11 cellular contexts compared by ENCODE assay signal in the genomic region with DNA sequence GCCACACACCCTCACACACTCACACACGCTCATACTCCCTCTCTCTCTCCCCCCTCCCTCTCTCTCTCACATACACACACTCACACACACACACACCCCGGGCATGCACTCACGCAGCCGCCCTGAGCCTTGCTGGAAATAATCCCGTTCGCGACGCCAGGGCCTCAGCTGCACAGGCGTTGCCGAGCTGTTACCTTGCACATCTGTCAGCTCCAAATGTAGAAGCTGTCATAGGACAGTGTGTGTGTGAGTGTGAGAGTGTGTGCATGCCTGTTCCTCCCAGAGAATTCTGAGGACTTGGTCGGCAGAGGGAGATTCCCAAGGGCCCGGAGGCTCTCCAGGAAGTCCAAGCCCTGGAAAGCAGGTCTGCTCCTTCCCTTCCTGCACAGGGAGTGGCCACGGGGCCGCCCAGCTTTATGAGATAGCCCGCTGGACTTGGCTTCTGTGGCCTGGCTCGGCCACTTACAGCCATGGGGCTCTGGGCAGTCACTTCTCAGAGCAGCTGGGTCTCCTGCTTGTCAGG. TPM values are rescaled to one million over a fixed set of nuclear protein-coding genes. Genes with fewer than 3 reads are reported as not detected.
DNase-seq lines count a peak whose midpoint lies in the region; ATAC-seq and TF ChIP-seq lines count a peak whose summit lies in the region.
"Had no signal": no experiment of that assay in that cellular context is flagged by ENCODE, and none has a peak within 500 bp of the region (broad histone marks: within the 10 kb centered on the region; RNA-seq: fewer than 3 reads in every experiment).

No MANE protein-coding gene starts in this region.

- no peak for ATAC-seq in GM18907 (IDR thresholded peaks at IDR 0.05; ENCODE audit: unreplicated experiment)

- peaks cover 8% of the 10 kb centered on the region for H3K9me3 Mint-ChIP-seq in glutamatergic neuron (ENCODE audit: unreplicated experiment)

- peak overlapping the region; percentile 72 for H3K4me3 Mint-ChIP-seq in glutamatergic neuron (ENCODE audit: unreplicated experiment)

- no peak overlapping the region for H3K27ac ChIP-seq in SJCRH30
- H3K27ac ChIP-seq: KMS-11, sigmoid colon had no signal

- H3K27me3 Mint-ChIP-seq in glutamatergic neuron (ENCODE audit: unreplicated experiment): peaks cover 17% of the 10 kb centered on the region

- H3K36me3 ChIP-seq in SJCRH30: peaks cover 3% of the 10 kb centered on the region; the same call in 1 of the 2 replicates

- peaks cover 14% of the 10 kb centered on the region; the same call in 1 of the 2 replicates for H3K4me1 ChIP-seq in SJCRH30

- peaks cover 21% of the 10 kb centered on the region for H3K4me1 Mint-ChIP-seq in glutamatergic neuron (ENCODE audit: low read depth, unreplicated experiment)

- H3K4me3 ChIP-seq in SJCRH30: peak overlapping the region; percentile 41

- no peaks in the 10 kb centered on the region for H3K36me3 Mint-ChIP-seq in glutamatergic neuron (ENCODE audit: unreplicated experiment)

- H3K27me3 ChIP-seq in SJCRH30: peaks cover 9% of the 10 kb centered on the region; the same call in 1 of the 2 replicates

- intact Hi-C loops in posterior vena cava (cut with DNase I): loop anchor here in 1 of 2 donors (5.0 to 10.0 kb wide), 2 partner anchors 76 to 259 kb away; no protein-coding TSS in a partner anchor

- TF ChIP-seq CTCF in glutamatergic neuron (IDR thresholded peaks at IDR 0.05; ENCODE audit: partially characterized antibody, unreplicated experiment): no peak

- DNase-seq in EL: peak; percentile 31
- DNase-seq in SJCRH30: peak; percentile 61 to 66
- peak; percentile 76 for DNase-seq in glutamatergic neuron
- peak; percentile 83 for DNase-seq in posterior vena cava (ENCODE audit: low spot score)
- no peak for DNase-seq in glomerular visceral epithelial cell (ENCODE audit: extremely low spot score)
- DNase-seq in NOMO-1 treated with dmso at 0.1 percent for 144 hours (lab: John Stamatoyannopoulos, UW; ENCODE audit: unreplicated experiment): no peak
- DNase-seq in GOT3 (lab: John Stamatoyannopoulos, UW): no peak
- DNase-seq: sigmoid colon; stimulated activated naive CD4-positive, alpha-beta T cell had no signal

- peak overlapping the region; percentile 82 for H3K27ac Mint-ChIP-seq in glutamatergic neuron (ENCODE audit: unreplicated experiment)

- no peaks in the 10 kb centered on the region for H3K9me3 ChIP-seq in SJCRH30 (replicated peaks)
- H3K9me3 ChIP-seq: sigmoid colon had no signal

RNA-seq across cellular contexts. Expression of gene SPR, which starts 8.6 kb away (rescaled TPM):
- total RNA-seq in SJCRH30 (2014; rRNA removed; shearing (Covaris generic)): 34.3 and 37.3 TPM in 2 replicates
- total RNA-seq in glutamatergic neuron (ENCODE audit: unreplicated experiment) (1.7 TPM), posterior vena cava (10 to 100 TPM; 14.3 to 15.7 TPM)

RNA-seq across cellular contexts. Expression of gene EMX1, which starts 21.5 kb away (rescaled TPM):
- not detected in 2 replicates for total RNA-seq in SJCRH30 (2014; rRNA removed; shearing (Covaris generic))
- total RNA-seq in glutamatergic neuron (ENCODE audit: unreplicated experiment) (0.54 TPM), posterior vena cava (not detected)
- total RNA-seq: sigmoid colon had no signal

Comparison
In these comparisons a context has a peak if more than half of its experiments do, and no peak if none do; other contexts are left out.
1. DNase-seq: peak in EL (single experiment), SJCRH30 (2 of 2), glutamatergic neuron (single experiment) and posterior vena cava (single experiment); none in glomerular visceral epithelial cell (single experiment), NOMO-1 treated with dmso at 0.1 percent for 144 hours (single experiment) and GOT3 (single experiment).